8 cellular contexts compared by ENCODE assay signal in genomic region chr3:49295489-49296058, GRCh38. TPM values are rescaled to one million over a fixed set of nuclear protein-coding genes. Genes with fewer than 3 reads are reported as not detected.
DNase-seq lines count a peak whose midpoint lies in the region; ATAC-seq lines count a peak whose summit lies in the region.

No MANE protein-coding gene starts in this region.

- peaks cover 53% of the 10 kb centered on the region for H3K36me3 Mint-ChIP-seq in activated CD8-positive, alpha-beta T cell treated with anti-CD3 and anti-CD28 coated beads, Interleukin-2, amount 10 ng/mL, durations not matched to agents 7 days and 5 days (ENCODE audit: low read depth)

- H3K27me3 Mint-ChIP-seq in activated CD8-positive, alpha-beta T cell treated with anti-CD3 and anti-CD28 coated beads, Interleukin-2, amount 10 ng/mL, durations not matched to agents 7 days and 5 days (ENCODE audit: low read depth), result no peaks in the 10 kb centered on the region

- H3K27ac Mint-ChIP-seq in activated CD8-positive, alpha-beta T cell treated with anti-CD3 and anti-CD28 coated beads, Interleukin-2, amount 10 ng/mL, durations not matched to agents 7 days and 5 days, result no peak overlapping the region

- peak; percentile 60 for DNase-seq in ELR (ENCODE audit: low read depth)
- DNase-seq in Kasumi-1 (lab: John Stamatoyannopoulos, UW), result peak; percentile 59 to 68
- peak; percentile 46 for DNase-seq in activated CD8-positive, alpha-beta T cell treated with anti-CD3 and anti-CD28 coated beads, Interleukin-2, amount 10 ng/mL, durations not matched to agents 7 days and 5 days
- peak; percentile 25 for DNase-seq in glomerular visceral epithelial cell (ENCODE audit: extremely low spot score)
- peak; percentile 16 for DNase-seq in stimulated activated CD4-positive, alpha-beta T cell treated with anti-CD3 and anti-CD28 coated beads, Interleukin-2, amount 100 ng/mL, for 4 hours (ENCODE audit: low read depth)
- no peak for DNase-seq in substantia nigra (lab: John Stamatoyannopoulos, UW)

- no peak overlapping the region for H3K4me3 Mint-ChIP-seq in activated CD8-positive, alpha-beta T cell treated with anti-CD3 and anti-CD28 coated beads, Interleukin-2, amount 10 ng/mL, durations not matched to agents 7 days and 5 days

- no peak for ATAC-seq in activated CD8-positive, alpha-beta T cell treated with anti-CD3 and anti-CD28 coated beads, Interleukin-2, amount 10 ng/mL, durations not matched to agents 7 days and 5 days
- ATAC-seq in GM19328 (IDR thresholded peaks at IDR 0.05; ENCODE audit: unreplicated experiment) (no peak), HG03139 (IDR thresholded peaks at IDR 0.05; ENCODE audit: unreplicated experiment) (no peak)

- H3K4me1 Mint-ChIP-seq in activated CD8-positive, alpha-beta T cell treated with anti-CD3 and anti-CD28 coated beads, Interleukin-2, amount 10 ng/mL, durations not matched to agents 7 days and 5 days (ENCODE audit: low read depth), result no peaks in the 10 kb centered on the region

- POLR2A ChIA-PET in activated CD8-positive, alpha-beta T cell treated with anti-CD3 and anti-CD28 coated beads, Interleukin-2, amount 10 ng/mL, durations not matched to agents 7 days and 5 days (lab: Charles Lee), result no interaction called here

- CTCF ChIA-PET in activated CD8-positive, alpha-beta T cell treated with anti-CD3 and anti-CD28 coated beads, Interleukin-2, amount 10 ng/mL, durations not matched to agents 7 days and 5 days (lab: Charles Lee), result interaction anchor here (1.8 kb wide), 1 partner anchor 125 kb away, joined by 4 read pairs; the partner anchor contains the start of gene KLHDC8B

- no peaks in the 10 kb centered on the region for H3K9me3 Mint-ChIP-seq in activated CD8-positive, alpha-beta T cell treated with anti-CD3 and anti-CD28 coated beads, Interleukin-2, amount 10 ng/mL, durations not matched to agents 7 days and 5 days (ENCODE audit: insufficient read depth)

- no peak overlapping the region for H3K27ac ChIP-seq in substantia nigra (ENCODE audit: low read depth, low read length, poor library complexity, severe bottlenecking)

RNA-seq across cellular contexts. Expression of gene C3orf62, which starts 18.5 kb away (rescaled TPM):
- total RNA-seq in activated CD8-positive, alpha-beta T cell treated with anti-CD3 and anti-CD28 coated beads, Interleukin-2, amount 10 ng/mL, durations not matched to agents 7 days and 5 days, result 10 to 100 TPM; 10.4 to 11.1 TPM

RNA-seq across cellular contexts. Expression of gene USP4, which starts 44.3 kb away (rescaled TPM):
- 10 to 100 TPM; 72.1 to 74.0 TPM for total RNA-seq in activated CD8-positive, alpha-beta T cell treated with anti-CD3 and anti-CD28 coated beads, Interleukin-2, amount 10 ng/mL, durations not matched to agents 7 days and 5 days

Comparison
In these comparisons a context has a peak if more than half of its experiments do, and no peak if none do; other contexts are left out.
1. DNase-seq: peak in ELR (single experiment), Kasumi-1 (2 of 2), activated CD8-positive, alpha-beta T cell treated with anti-CD3 and anti-CD28 coated beads, Interleukin-2, amount 10 ng/mL, durations not matched to agents 7 days and 5 days (single experiment), glomerular visceral epithelial cell (single experiment) and stimulated activated CD4-positive, alpha-beta T cell treated with anti-CD3 and anti-CD28 coated beads, Interleukin-2, amount 100 ng/mL, for 4 hours (single experiment); none in substantia nigra (0 of 49).